In genomic region chr4:125004676-125005075, GRCh38 we compare ENCODE assay signal across 30 cellular contexts.
"Had no signal": no experiment of that assay in that cellular context is flagged by ENCODE, and none has a peak within 500 bp of the region (broad histone marks: within the 10 kb centered on the region; RNA-seq: fewer than 3 reads in every experiment).

No MANE protein-coding gene starts in this region.

- H3K27ac ChIP-seq: heart right ventricle, hepatocyte, left ventricle myocardium inferior, neural progenitor cell, pancreas, prostate gland, skin epidermis, stomach, thoracic aorta, tibial artery, uterus had no signal

- H3K36me3 Mint-ChIP-seq: naive thymus-derived CD8-positive, alpha-beta T cell; neural progenitor cell; stimulated activated naive B cell treated with anti-CD40 and anti-IgM and Interleukin-4, amounts not matched to agents 10 μg/mL and 1 μg/mL and 100 μg/mL, for 72 hours; type B pancreatic cell had no signal

- H3K27me3 ChIP-seq: heart right ventricle, hepatocyte, neural progenitor cell, pancreas, stomach, tibial artery, uterus had no signal

- H2AFZ ChIP-seq: hepatocyte, neural progenitor cell had no signal

- ATAC-seq: heart right ventricle; mucosa of descending colon; naive thymus-derived CD8-positive, alpha-beta T cell; pancreas; right cardiac atrium; sciatic nerve; stimulated activated naive B cell treated with anti-CD40 and anti-IgM and Interleukin-4, amounts not matched to agents 10 μg/mL and 1 μg/mL and 100 μg/mL, for 72 hours; stimulated activated naive CD8-positive, alpha-beta T cell treated with anti-CD3 and anti-CD28 coated beads, Interleukin-15, Interleukin-2, amounts not matched to agents 100 U/mL and 50 U/mL, for 24 hours had no signal

- H3K9ac ChIP-seq: neural progenitor cell had no signal

- DNase-seq: heart right ventricle; islet precursor cell; left ventricle myocardium inferior; mesendoderm; mucosa of descending colon; naive thymus-derived CD8-positive, alpha-beta T cell; nucleus accumbens; pancreas; posterior cingulate gyrus; retina; right cardiac atrium; stimulated activated CD4-positive, alpha-beta T cell treated with anti-CD3 and anti-CD28 coated beads, Interleukin-12 subunit alpha, Interleukin-12 subunit beta, amount 100 ng/mL, for 4 hours; stimulated activated CD4-positive, alpha-beta T cell treated with anti-CD3 and anti-CD28 coated beads, Interleukin-15, amount 100 ng/mL, for 24 hours; stimulated activated CD4-positive, alpha-beta T cell treated with anti-CD3 and anti-CD28 coated beads, Interleukin-2, amount 100 ng/mL, for 24 hours; stimulated activated CD4-positive, alpha-beta T cell treated with anti-CD3 and anti-CD28 coated beads, Interleukin-4, amount 100 ng/mL, for 1 hour; stimulated activated naive B cell treated with anti-CD40 and anti-IgM and Interleukin-4, amounts not matched to agents 10 μg/mL and 1 μg/mL and 100 μg/mL, for 72 hours; stimulated activated naive CD8-positive, alpha-beta T cell treated with anti-CD3 and anti-CD28 coated beads, Interleukin-15, Interleukin-2, amounts not matched to agents 100 U/mL and 50 U/mL, for 24 hours; stomach; tibial artery; uterus had no signal

- H3K9me3 ChIP-seq: left ventricle myocardium inferior, pancreas, prostate gland, thoracic aorta, tibial artery, uterus had no signal

- H3K36me3 ChIP-seq: heart right ventricle, left ventricle myocardium inferior, neural progenitor cell, pancreas, prostate gland, stomach, thoracic aorta, tibial artery, uterus had no signal

- H3K4me3 Mint-ChIP-seq: mesothelial cell of epicardium; naive thymus-derived CD8-positive, alpha-beta T cell; nephron; neural progenitor cell; stimulated activated naive B cell treated with anti-CD40 and anti-IgM and Interleukin-4, amounts not matched to agents 10 μg/mL and 1 μg/mL and 100 μg/mL, for 72 hours; type B pancreatic cell had no signal

- H3K4me1 ChIP-seq: heart right ventricle, left ventricle myocardium inferior, neural progenitor cell, pancreas, prostate gland, stomach, tibial artery, uterus had no signal

- H3K4me3 ChIP-seq: heart right ventricle, hepatocyte, left ventricle myocardium inferior, lung, mucosa of descending colon, neural progenitor cell, pancreas, prostate gland, skin epidermis, stomach, thoracic aorta, tibial artery, uterus had no signal

- H3K4me2 ChIP-seq: hepatocyte, neural progenitor cell had no signal

- H3K27me3 Mint-ChIP-seq: stimulated activated naive B cell treated with anti-CD40 and anti-IgM and Interleukin-4, amounts not matched to agents 10 μg/mL and 1 μg/mL and 100 μg/mL, for 72 hours; type B pancreatic cell had no signal

- H3K27ac Mint-ChIP-seq: mesothelial cell of epicardium; nephron; neural progenitor cell; stimulated activated naive B cell treated with anti-CD40 and anti-IgM and Interleukin-4, amounts not matched to agents 10 μg/mL and 1 μg/mL and 100 μg/mL, for 72 hours; type B pancreatic cell had no signal

- H3K4me1 Mint-ChIP-seq: naive thymus-derived CD8-positive, alpha-beta T cell; neural progenitor cell; stimulated activated naive B cell treated with anti-CD40 and anti-IgM and Interleukin-4, amounts not matched to agents 10 μg/mL and 1 μg/mL and 100 μg/mL, for 72 hours had no signal
